15 cellular contexts compared by ENCODE assay signal in genomic region chr3:66425032-66425431, GRCh38.
DNase-seq lines count a peak whose midpoint lies in the region; ATAC-seq and TF ChIP-seq lines count a peak whose summit lies in the region.
"Had no signal": no experiment of that assay in that cellular context is flagged by ENCODE, and none has a peak within 500 bp of the region (broad histone marks: within the 10 kb centered on the region; RNA-seq: fewer than 3 reads in every experiment).

No MANE protein-coding gene starts in this region.

- intact Hi-C loops in esophagus squamous epithelium (cut with DNase I) = no loop called here
- intact Hi-C loops in right lobe of liver (cut with DNase I) = no loop called here
- intact Hi-C loops in gastrocnemius medialis (cut with DNase I; ENCODE audit: low total_unique reads) = no loop called here
- intact Hi-C loops in posterior vena cava (cut with DNase I) = no loop called here

- H3K27ac ChIP-seq in CD4-positive, CD25-positive, alpha-beta regulatory T cell (ENCODE audit: insufficient read depth, low read length, poor library complexity, severe bottlenecking) = no peak overlapping the region
- H3K27ac ChIP-seq in esophagus squamous epithelium = peak overlapping the region in 3 of 4 donors; percentile 12 to 53 (median 49)
- peak overlapping the region in 1 of 3 donors; percentile 65 for H3K27ac ChIP-seq in right lobe of liver
- H3K27ac ChIP-seq in gastrocnemius medialis = peak overlapping the region; percentile 77 to 90 (median 82)
- no peak overlapping the region for H3K27ac ChIP-seq in brain microvascular endothelial cell

- no peaks in the 10 kb centered on the region for H3K4me1 ChIP-seq in CD4-positive, CD25-positive, alpha-beta regulatory T cell (ENCODE audit: control insufficient read depth, insufficient read depth, low read length, poor library complexity, severe bottlenecking)
- H3K4me1 ChIP-seq in esophagus squamous epithelium (peaks cover 7 to 54% (median 27%) of the 10 kb centered on the region in 3 donors), right lobe of liver (peaks cover 0 to 35% (median 8%) of the 10 kb centered on the region in 4 donors), gastrocnemius medialis (peaks cover 53 to 55% of the 10 kb centered on the region in 2 donors)

- H3K9me3 Mint-ChIP-seq in CD4-positive, CD25-positive, alpha-beta regulatory T cell = peaks cover under 1 to 32% (median 14%) of the 10 kb centered on the region in 7 donors
- H3K9me3 Mint-ChIP-seq in stimulated activated naive B cell treated with anti-CD40 and anti-IgM and Interleukin-4, amounts not matched to agents 10 μg/mL and 1 μg/mL and 100 μg/mL, for 72 hours = peaks cover 23 to 25% of the 10 kb centered on the region in 2 donors
- H3K9me3 Mint-ChIP-seq: activated naive CD4-positive, alpha-beta T cell treated with anti-CD3 and anti-CD28 coated beads, Interleukin-2, amount 50 U/mL, for 24 hours had no signal

- H3K9me3 ChIP-seq in CD4-positive, CD25-positive, alpha-beta regulatory T cell (ENCODE audit: control insufficient read depth in 2 of 2, low read length in 2 of 2) = peaks cover 12 to 18% of the 10 kb centered on the region in 2 experiments
- H3K9me3 ChIP-seq in esophagus squamous epithelium = peaks cover 0 to 15% (median 8%) of the 10 kb centered on the region in 3 donors
- no peaks in the 10 kb centered on the region for H3K9me3 ChIP-seq in right lobe of liver
- no peaks in the 10 kb centered on the region for H3K9me3 ChIP-seq in gastrocnemius medialis

- no peak overlapping the region for H3K4me3 ChIP-seq in CD4-positive, CD25-positive, alpha-beta regulatory T cell (ENCODE audit: low read depth, low read length)
- H3K4me3 ChIP-seq in esophagus squamous epithelium (no peak overlapping the region), right lobe of liver (no peak overlapping the region), gastrocnemius medialis (peak overlapping the region in 3 of 4 donors; percentile 2 to 17 (median 6)), brain microvascular endothelial cell (ENCODE audit: low read depth, low read length) (no peak overlapping the region)

- H3K4me3 Mint-ChIP-seq in CD4-positive, CD25-positive, alpha-beta regulatory T cell = no peak overlapping the region
- no peak overlapping the region for H3K4me3 Mint-ChIP-seq in stimulated activated naive B cell treated with anti-CD40 and anti-IgM and Interleukin-4, amounts not matched to agents 10 μg/mL and 1 μg/mL and 100 μg/mL, for 72 hours
- H3K4me3 Mint-ChIP-seq: activated naive CD4-positive, alpha-beta T cell treated with anti-CD3 and anti-CD28 coated beads, Interleukin-2, amount 50 U/mL, for 24 hours had no signal

- no peaks in the 10 kb centered on the region for H3K27me3 ChIP-seq in CD4-positive, CD25-positive, alpha-beta regulatory T cell (ENCODE audit: control insufficient read depth, insufficient read depth, low read length)
- H3K27me3 ChIP-seq in esophagus squamous epithelium (no peaks in the 10 kb centered on the region), right lobe of liver (no peaks in the 10 kb centered on the region), gastrocnemius medialis (no peaks in the 10 kb centered on the region), brain microvascular endothelial cell (replicated peaks) (no peaks in the 10 kb centered on the region)

- TF ChIP-seq POLR2A in esophagus squamous epithelium (IDR thresholded peaks at IDR 0.05) (no peak), right lobe of liver (IDR thresholded peaks at IDR 0.05) (no peak), gastrocnemius medialis (IDR thresholded peaks at IDR 0.05) (no peak)

- H3K4me1 Mint-ChIP-seq in CD4-positive, CD25-positive, alpha-beta regulatory T cell = peaks cover 31 to 74% (median 60%) of the 10 kb centered on the region in 4 donors
- H3K4me1 Mint-ChIP-seq in stimulated activated naive B cell treated with anti-CD40 and anti-IgM and Interleukin-4, amounts not matched to agents 10 μg/mL and 1 μg/mL and 100 μg/mL, for 72 hours = no peaks in the 10 kb centered on the region

- peaks cover 45% of the 10 kb centered on the region for H3K36me3 Mint-ChIP-seq in CD4-positive, CD25-positive, alpha-beta regulatory T cell
- H3K36me3 Mint-ChIP-seq in stimulated activated naive B cell treated with anti-CD40 and anti-IgM and Interleukin-4, amounts not matched to agents 10 μg/mL and 1 μg/mL and 100 μg/mL, for 72 hours = peaks cover 22 to 34% of the 10 kb centered on the region in 2 donors

- WGBS in esophagus squamous epithelium, 2 donors = 80 to 86% methylated on average over 4 of the region's 5 CpGs
- WGBS in right lobe of liver (ENCODE audit: insufficient coverage, low coverage, low lambda C conversion rate, missing lambda C conversion rate) = 19% methylated on average over 5 of the region's 5 CpGs

- H3K27me3 Mint-ChIP-seq in CD4-positive, CD25-positive, alpha-beta regulatory T cell = no peaks in the 10 kb centered on the region
- H3K27me3 Mint-ChIP-seq in stimulated activated naive B cell treated with anti-CD40 and anti-IgM and Interleukin-4, amounts not matched to agents 10 μg/mL and 1 μg/mL and 100 μg/mL, for 72 hours = no peaks in the 10 kb centered on the region
- H3K27me3 Mint-ChIP-seq: activated naive CD4-positive, alpha-beta T cell treated with anti-CD3 and anti-CD28 coated beads, Interleukin-2, amount 50 U/mL, for 24 hours had no signal

- no peak for DNase-seq in CD4-positive, CD25-positive, alpha-beta regulatory T cell
- DNase-seq in esophagus squamous epithelium (lab: John Stamatoyannopoulos, UW) = no peak
- peak in 2 of 3 donors; percentile 82 to 88 for DNase-seq in right lobe of liver
- peak; percentile 81 to 90 for DNase-seq in gastrocnemius medialis
- no peak for DNase-seq in brain microvascular endothelial cell
- DNase-seq in posterior vena cava (ENCODE audit: low spot score) = no peak
- DNase-seq in stimulated activated naive B cell treated with anti-CD40 and anti-IgM and Interleukin-4, amounts not matched to agents 10 μg/mL and 1 μg/mL and 100 μg/mL, for 72 hours = no peak
- DNase-seq: activated CD8-positive, alpha-beta memory T cell treated with anti-CD3 and anti-CD28 coated beads, Interleukin-2, amount 50 U/mL, for 4 hours; HCEC 1CT; NCI-H1417; NCI-H2227 treated with DMSO at 0.1 percent for 48 hours; SHP77; stimulated activated CD4-positive, alpha-beta T cell treated with anti-CD3 and anti-CD28 coated beads, Interleukin-12 subunit alpha, Interleukin-12 subunit beta, amount 100 ng/mL, for 4 hours had no signal

- peak overlapping the region in 2 of 3 donors; percentile 24 to 70 for H3K27ac Mint-ChIP-seq in CD4-positive, CD25-positive, alpha-beta regulatory T cell
- no peak overlapping the region for H3K27ac Mint-ChIP-seq in stimulated activated naive B cell treated with anti-CD40 and anti-IgM and Interleukin-4, amounts not matched to agents 10 μg/mL and 1 μg/mL and 100 μg/mL, for 72 hours
- H3K27ac Mint-ChIP-seq: activated naive CD4-positive, alpha-beta T cell treated with anti-CD3 and anti-CD28 coated beads, Interleukin-2, amount 50 U/mL, for 24 hours had no signal

- TF ChIP-seq CTCF in esophagus squamous epithelium (IDR thresholded peaks at IDR 0.05) = no peak
- TF ChIP-seq CTCF in right lobe of liver (IDR thresholded peaks at IDR 0.05) = no peak
- TF ChIP-seq CTCF in gastrocnemius medialis (IDR thresholded peaks at IDR 0.05 in 4 of 5, conservative IDR thresholded peaks at IDR 0.05 in 1 of 5) = no peak
- TF ChIP-seq CTCF in brain microvascular endothelial cell (IDR thresholded peaks at IDR 0.05; ENCODE audit: low read depth, low read length, missing control alignments) = no peak

- in situ Hi-C loops in gastrocnemius medialis (cut with MboI; ENCODE audit: low sequenced_read_pairs in 4 of 4) (loop anchor here in 1 of 4 donors (5.0 kb wide), 1 partner anchor 72 kb away; no protein-coding TSS in a partner anchor), brain microvascular endothelial cell (cut with HindIII; ENCODE audit: low pct_ligation_motif_present, low sequenced_read_pairs) (no loop called here)

- no peak for ATAC-seq in CD4-positive, CD25-positive, alpha-beta regulatory T cell (ENCODE audit: low read depth in 2 of 2)
- ATAC-seq in right lobe of liver (peak; percentile 19 to 82 (median 58)), gastrocnemius medialis (peak; percentile 62 to 80), GM21723 (IDR thresholded peaks at IDR 0.05; ENCODE audit: unreplicated experiment) (no peak)
- ATAC-seq in stimulated activated naive B cell treated with anti-CD40 and anti-IgM and Interleukin-4, amounts not matched to agents 10 μg/mL and 1 μg/mL and 100 μg/mL, for 72 hours (replicated peaks) = no peak

- peaks cover 25% of the 10 kb centered on the region for H3K36me3 ChIP-seq in CD4-positive, CD25-positive, alpha-beta regulatory T cell (ENCODE audit: control insufficient read depth, insufficient read depth, low read length)
- H3K36me3 ChIP-seq in esophagus squamous epithelium (peaks cover 0 to 9% (median 0%) of the 10 kb centered on the region in 3 donors), right lobe of liver (no peaks in the 10 kb centered on the region), gastrocnemius medialis (no peaks in the 10 kb centered on the region), brain microvascular endothelial cell (replicated peaks) (no peaks in the 10 kb centered on the region)

Comparison
In these comparisons a context has a peak if more than half of its experiments do, and no peak if none do; other contexts are left out.
1. ATAC-seq: peak in right lobe of liver (4 of 4) and gastrocnemius medialis (2 of 2); none in CD4-positive, CD25-positive, alpha-beta regulatory T cell (0 of 2), GM21723 (single experiment) and stimulated activated naive B cell treated with anti-CD40 and anti-IgM and Interleukin-4, amounts not matched to agents 10 μg/mL and 1 μg/mL and 100 μg/mL, for 72 hours (0 of 2).
2. DNase-seq: peak in right lobe of liver (2 of 3) and gastrocnemius medialis (2 of 2); none in CD4-positive, CD25-positive, alpha-beta regulatory T cell (0 of 3), esophagus squamous epithelium (single experiment), brain microvascular endothelial cell (single experiment), posterior vena cava (single experiment) and stimulated activated naive B cell treated with anti-CD40 and anti-IgM and Interleukin-4, amounts not matched to agents 10 μg/mL and 1 μg/mL and 100 μg/mL, for 72 hours (single experiment).
3. H3K27ac ChIP-seq: peak in esophagus squamous epithelium (3 of 4) and gastrocnemius medialis (4 of 4); none in CD4-positive, CD25-positive, alpha-beta regulatory T cell (single experiment) and brain microvascular endothelial cell (single experiment).
4. H3K4me3 ChIP-seq: peak in gastrocnemius medialis (3 of 4); none in CD4-positive, CD25-positive, alpha-beta regulatory T cell (single experiment), esophagus squamous epithelium (0 of 4), right lobe of liver (0 of 3) and brain microvascular endothelial cell (single experiment).